In the genomic region with DNA sequence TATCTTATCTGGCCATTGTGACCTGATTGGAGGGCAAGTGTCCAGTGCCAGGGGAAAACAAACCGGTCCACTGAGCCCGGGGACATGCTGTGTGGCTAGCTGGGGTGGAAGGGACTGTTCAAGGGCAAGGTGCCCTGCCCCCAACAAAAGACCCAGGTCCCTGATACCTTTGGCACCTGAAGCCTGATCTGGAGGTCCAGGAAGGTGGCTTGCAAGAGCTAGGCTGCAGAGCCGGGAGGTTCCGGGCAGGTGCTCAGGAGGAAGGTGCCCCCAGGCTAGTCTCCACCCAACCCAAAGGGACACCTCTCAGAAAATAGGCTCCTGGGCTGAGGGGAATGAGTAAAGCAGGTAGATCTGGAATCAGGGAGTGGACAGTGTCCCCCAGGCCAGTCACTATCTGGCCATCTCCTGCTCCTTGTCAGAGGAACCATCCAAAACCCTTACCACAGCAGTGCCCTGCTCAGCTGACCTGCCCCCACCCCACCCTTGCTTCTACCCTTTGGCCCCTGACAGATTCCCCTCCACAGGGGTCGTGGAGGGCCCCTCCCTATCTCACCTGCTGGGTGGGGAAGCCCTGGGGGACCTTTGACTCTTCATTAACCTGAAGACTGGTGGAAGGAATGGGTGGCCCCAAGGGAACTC, we compare ENCODE assay signal across 9 cellular contexts. TPM values are rescaled to one million over a fixed set of nuclear protein-coding genes. Genes with fewer than 3 reads are reported as not detected.
DNase-seq lines count a peak whose midpoint lies in the region; ATAC-seq and TF ChIP-seq lines count a peak whose summit lies in the region.
"Had no signal": no experiment of that assay in that cellular context is flagged by ENCODE, and none has a peak within 500 bp of the region (broad histone marks: within the 10 kb centered on the region; RNA-seq: fewer than 3 reads in every experiment).

No MANE protein-coding gene starts in this region.

- H3K27ac ChIP-seq in VCaP (peak overlapping the region; percentile 62), endodermal cell (ENCODE audit: low read depth, low read length) (no peak overlapping the region), prostate gland (peak overlapping the region; percentile 46 to 55)

- H3K36me3 ChIP-seq in endodermal cell (ENCODE audit: control insufficient read depth, insufficient read depth, low read length) (peaks cover 80% of the 10 kb centered on the region), prostate gland (peaks cover 0 to 19% of the 10 kb centered on the region in 2 donors)

- CTCF ChIA-PET in activated CD4-positive, alpha-beta T cell treated with anti-CD3 and anti-CD28 coated beads for 36 hours (lab: Charles Lee): interaction anchor here (1.1 to 9.5 kb wide), 10 partner anchors 12 to 112 kb away, joined by 3 to 93 read pairs (median 9); a partner anchor contains a TSS

- no peak for TF ChIP-seq POLR2A in prostate gland (IDR thresholded peaks at IDR 0.05)

- no peak for TF ChIP-seq CTCF in VCaP (conservative IDR thresholded peaks at IDR 0.05)
- TF ChIP-seq CTCF in endodermal cell (conservative IDR thresholded peaks at IDR 0.05): no peak
- no peak for TF ChIP-seq CTCF in prostate gland (IDR thresholded peaks at IDR 0.05)
- no peak for TF ChIP-seq CTCF in nephron progenitor cell (IDR thresholded peaks at IDR 0.05)

- peak; percentile 4 for ATAC-seq in activated CD4-positive, alpha-beta T cell treated with anti-CD3 and anti-CD28 coated beads for 36 hours
- no peak for ATAC-seq in HG03571 (IDR thresholded peaks at IDR 0.05; ENCODE audit: unreplicated experiment)

- H3K27me3 Mint-ChIP-seq in activated CD4-positive, alpha-beta T cell treated with anti-CD3 and anti-CD28 coated beads for 36 hours: no peaks in the 10 kb centered on the region
- no peaks in the 10 kb centered on the region for H3K27me3 Mint-ChIP-seq in endodermal cell (ENCODE audit: insufficient read depth)
- no peaks in the 10 kb centered on the region for H3K27me3 Mint-ChIP-seq in nephron progenitor cell (ENCODE audit: low read depth, poor library complexity)

- intact Hi-C loops in activated CD4-positive, alpha-beta T cell treated with anti-CD3 and anti-CD28 coated beads for 36 hours (cut with DNase I, micrococcal nuclease): loop anchor here (1.0 to 10.0 kb wide), 4 partner anchors 25 to 1965 kb away; a partner anchor contains a TSS
- intact Hi-C loops in prostate gland (cut with DNase I): loop anchor here (2.0 kb wide), 1 partner anchor 25 kb away; no protein-coding TSS in a partner anchor

- H3K27ac Mint-ChIP-seq in activated CD4-positive, alpha-beta T cell treated with anti-CD3 and anti-CD28 coated beads for 36 hours: peak overlapping the region; percentile 60
- H3K27ac Mint-ChIP-seq in endodermal cell (peak overlapping the region; percentile 4), nephron progenitor cell (no peak overlapping the region)

- POLR2A ChIA-PET in activated CD4-positive, alpha-beta T cell treated with anti-CD3 and anti-CD28 coated beads for 36 hours (lab: Charles Lee): interaction anchor here (0.6 kb wide), 1 partner anchor 170 kb away, joined by 11 read pairs; no protein-coding TSS in a partner anchor

- H3K4me3 Mint-ChIP-seq in activated CD4-positive, alpha-beta T cell treated with anti-CD3 and anti-CD28 coated beads for 36 hours: no peak overlapping the region
- no peak overlapping the region for H3K4me3 Mint-ChIP-seq in endodermal cell
- H3K4me3 Mint-ChIP-seq in nephron progenitor cell: no peak overlapping the region

- H3K4me1 ChIP-seq in endodermal cell (ENCODE audit: control insufficient read depth, insufficient read depth, low read length): no peaks in the 10 kb centered on the region
- peaks cover 8% of the 10 kb centered on the region for H3K4me1 ChIP-seq in prostate gland (replicated peaks)

- DNase-seq in activated CD4-positive, alpha-beta T cell treated with anti-CD3 and anti-CD28 coated beads for 36 hours: no peak
- DNase-seq in activated CD4-positive, alpha-beta T cell treated with anti-CD3 and anti-CD28 coated beads for 48 hours: no peak
- DNase-seq in endodermal cell (no peak), prostate gland (ENCODE audit: low spot score) (no peak), nephron progenitor cell (no peak), NK-92 (lab: John Stamatoyannopoulos, UW; ENCODE audit: unreplicated experiment) (no peak)

- WGBS in endodermal cell (ENCODE audit: insufficient coverage in 1 of 2, insufficient read length in 1 of 2), 2 experiments: 88 to 96% methylated on average over 4 to 5 of the region's 5 CpGs
- WGBS in prostate gland: 55% methylated on average over 5 of the region's 5 CpGs

- H3K4me3 ChIP-seq in endodermal cell (ENCODE audit: low read length) (no peak overlapping the region), prostate gland (no peak overlapping the region)
- H3K4me3 ChIP-seq: mucosa of descending colon had no signal

- no peak overlapping the region for H3K9ac ChIP-seq in endodermal cell (ENCODE audit: extremely low read depth, low read length, poor library complexity, severe bottlenecking)

- peaks cover 16% of the 10 kb centered on the region for H3K4me1 Mint-ChIP-seq in activated CD4-positive, alpha-beta T cell treated with anti-CD3 and anti-CD28 coated beads for 36 hours
- peaks cover 2% of the 10 kb centered on the region for H3K4me1 Mint-ChIP-seq in endodermal cell
- H3K4me1 Mint-ChIP-seq in nephron progenitor cell: peaks cover 29% of the 10 kb centered on the region

- H3K27me3 ChIP-seq in endodermal cell (ENCODE audit: control insufficient read depth, insufficient read depth, low read length, poor library complexity, severe bottlenecking): no peaks in the 10 kb centered on the region
- H3K27me3 ChIP-seq in prostate gland (replicated peaks; ENCODE audit: insufficient read depth): no peaks in the 10 kb centered on the region

- no peaks in the 10 kb centered on the region for H3K9me3 Mint-ChIP-seq in activated CD4-positive, alpha-beta T cell treated with anti-CD3 and anti-CD28 coated beads for 36 hours (ENCODE audit: low read depth)
- no peaks in the 10 kb centered on the region for H3K9me3 Mint-ChIP-seq in endodermal cell
- H3K9me3 Mint-ChIP-seq in nephron progenitor cell: no peaks in the 10 kb centered on the region

- H3K36me3 Mint-ChIP-seq in activated CD4-positive, alpha-beta T cell treated with anti-CD3 and anti-CD28 coated beads for 36 hours (ENCODE audit: low read depth): peaks cover 44% of the 10 kb centered on the region
- H3K36me3 Mint-ChIP-seq in endodermal cell (ENCODE audit: low read depth): peaks cover 56% of the 10 kb centered on the region
- peaks cover 35% of the 10 kb centered on the region for H3K36me3 Mint-ChIP-seq in nephron progenitor cell (ENCODE audit: low read depth)

- H3K9me3 ChIP-seq in endodermal cell (ENCODE audit: control insufficient read depth, low read length) (no peaks in the 10 kb centered on the region), prostate gland (no peaks in the 10 kb centered on the region)
- H3K9me3 ChIP-seq: mucosa of descending colon had no signal

RNA-seq across cellular contexts. Expression of a gene that starts 6.2 kb away (rescaled TPM):
- 10 to 100 TPM; 23.7 to 39.6 TPM for total RNA-seq in activated CD4-positive, alpha-beta T cell treated with anti-CD3 and anti-CD28 coated beads for 36 hours
- 10 to 100 TPM; 58.3 to 77.3 TPM for total RNA-seq in endodermal cell
- polyA plus RNA-seq in endodermal cell (2013, experiment 1 of 2): 52.6 TPM
- polyA plus RNA-seq in endodermal cell (2013, experiment 2 of 2): 39.7 TPM
- 10 to 100 TPM; 29.6 to 49.3 TPM for total RNA-seq in prostate gland

RNA-seq across cellular contexts. Expression of a gene that starts 21.5 kb away (rescaled TPM):
- 100 to 1,000 TPM; 115 to 170 TPM for total RNA-seq in activated CD4-positive, alpha-beta T cell treated with anti-CD3 and anti-CD28 coated beads for 36 hours
- 100 to 1,000 TPM; 116 to 138 TPM for total RNA-seq in endodermal cell
- polyA plus RNA-seq in endodermal cell (2013, experiment 1 of 2): 82.4 TPM
- 82.8 TPM for polyA plus RNA-seq in endodermal cell (2013, experiment 2 of 2)
- total RNA-seq in prostate gland: 100 to 1,000 TPM in 1 of 2 donors, 10 to 100 TPM in 1; 84.1 to 133 TPM

RNA-seq across cellular contexts. Expression of a gene that starts 32.9 kb away (rescaled TPM):
- 1 to 10 TPM; 2.7 to 3.5 TPM for total RNA-seq in activated CD4-positive, alpha-beta T cell treated with anti-CD3 and anti-CD28 coated beads for 36 hours
- total RNA-seq in endodermal cell: 1 to 10 TPM; 6.8 to 8.4 TPM
- polyA plus RNA-seq in endodermal cell (2013, experiment 1 of 2): 1.8 TPM
- 2.0 TPM for polyA plus RNA-seq in endodermal cell (2013, experiment 2 of 2)
- 1 to 10 TPM; 1.6 to 2.2 TPM for total RNA-seq in prostate gland

RNA-seq across cellular contexts. Expression of a gene that starts 57.3 kb away (rescaled TPM):
- total RNA-seq in activated CD4-positive, alpha-beta T cell treated with anti-CD3 and anti-CD28 coated beads for 36 hours: not detected
- total RNA-seq in endodermal cell: not detected
- polyA plus RNA-seq in endodermal cell (2013, experiment 1 of 2): not detected
- polyA plus RNA-seq in endodermal cell (2013, experiment 2 of 2): not detected
- total RNA-seq in prostate gland: 1 to 10 TPM in 1 of 2 donors, under 1 TPM in 1; 0.59 to 1.2 TPM
